1 cellular context compared by ENCODE assay signal in genomic region chr1:230255116-230255515, GRCh38.
TF ChIP-seq lines count a peak whose summit lies in the region.

No MANE protein-coding gene starts in this region.

TF ChIP-seq in GM23338, 12 proteins besides CTCF, POLR2A, EP300 and RAD21 (continued from another document):
- TF ChIP-seq REST (IDR thresholded peaks at IDR 0.05; ENCODE audit: unreplicated experiment) (no peak), EZH2 (IDR thresholded peaks at IDR 0.05; ENCODE audit: low read depth, unreplicated experiment) (no peak), CREB1 (CRISPR knock-in tag; IDR thresholded peaks at IDR 0.05; ENCODE audit: low read depth) (no peak), NANOG (IDR thresholded peaks at IDR 0.05; ENCODE audit: borderline replicate concordance) (no peak), ZNF114 (CRISPR knock-in tag; IDR thresholded peaks at IDR 0.05) (no peak)
TF ChIP-seq in GM23338: peak in this region for 0.
